8 cellular contexts compared by ENCODE assay signal in the genomic region with DNA sequence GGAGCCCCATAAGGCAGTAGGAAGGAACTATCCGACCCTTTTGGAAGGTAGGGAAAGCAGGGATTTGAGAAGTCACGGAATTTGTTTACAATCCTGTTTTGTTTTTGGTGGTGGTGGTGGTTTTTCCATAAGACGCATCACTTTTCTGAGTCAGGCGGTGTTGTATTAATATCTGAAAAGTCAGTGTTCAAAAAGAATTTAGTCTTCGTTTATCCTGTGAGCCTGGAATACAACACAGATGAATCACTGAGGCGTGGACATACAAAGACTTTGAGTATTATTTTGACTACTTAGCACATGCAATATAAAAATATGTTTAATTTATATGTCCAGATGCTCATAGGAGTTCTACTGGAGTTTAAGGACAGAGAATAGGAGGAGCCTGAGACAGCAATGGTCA. TPM values are rescaled to one million over a fixed set of nuclear protein-coding genes. Genes with fewer than 3 reads are reported as not detected.
DNase-seq lines count a peak whose midpoint lies in the region; ATAC-seq and TF ChIP-seq lines count a peak whose summit lies in the region.

No MANE protein-coding gene starts in this region.

- peak overlapping the region; percentile 85 for H3K4me2 ChIP-seq in BLaER1
- peak overlapping the region; percentile 74 for H3K4me2 ChIP-seq in Karpas-422 (ENCODE audit: low read depth, low read length, poor library complexity, severe bottlenecking)
- peak overlapping the region; percentile 18 for H3K4me2 ChIP-seq in neural cell (ENCODE audit: low read length)

- no peak for TF ChIP-seq RAD21 in neural cell (conservative IDR thresholded peaks at IDR 0.05)

- peaks cover 47% of the 10 kb centered on the region for H3K9me3 ChIP-seq in BLaER1
- peaks cover 10% of the 10 kb centered on the region for H3K9me3 ChIP-seq in Karpas-422 (ENCODE audit: low read length)
- peaks cover 5% of the 10 kb centered on the region for H3K9me3 ChIP-seq in effector memory CD4-positive, alpha-beta T cell (ENCODE audit: control insufficient read depth, low read length)
- H3K9me3 ChIP-seq in neural cell (ENCODE audit: low read length): peaks cover 25% of the 10 kb centered on the region

- H3K27ac ChIP-seq in BLaER1 (peak overlapping the region; percentile 83; the same call in 1 of the 2 replicates), Karpas-422 (ENCODE audit: low read length) (no peak overlapping the region), neural cell (ENCODE audit: low read length) (peak overlapping the region; percentile 80)
- H3K27ac ChIP-seq in effector memory CD4-positive, alpha-beta T cell (ENCODE audit: insufficient read depth, low read length, poor library complexity, severe bottlenecking): no peak overlapping the region

- H3K4me3 ChIP-seq in BLaER1 (peak overlapping the region; percentile 86), Karpas-422 (ENCODE audit: low read length) (peak overlapping the region; percentile 69), neural cell (ENCODE audit: low read length) (peak overlapping the region; percentile 97)
- H3K4me3 ChIP-seq in effector memory CD4-positive, alpha-beta T cell (ENCODE audit: insufficient read depth, low read depth, low read length, poor library complexity, severe bottlenecking): peak overlapping the region; percentile 88

- H4K20me1 ChIP-seq in BLaER1: no peaks in the 10 kb centered on the region
- H4K20me1 ChIP-seq in Karpas-422 (ENCODE audit: insufficient read depth, low read depth, low read length): no peaks in the 10 kb centered on the region
- H4K20me1 ChIP-seq in neural cell (ENCODE audit: insufficient read depth): no peaks in the 10 kb centered on the region

- H3K9me2 ChIP-seq in Karpas-422 (replicated peaks; ENCODE audit: insufficient read depth, low read length) (no peaks in the 10 kb centered on the region), neural cell (ENCODE audit: insufficient read depth, low read length) (no peaks in the 10 kb centered on the region)

- no peaks in the 10 kb centered on the region for H3K27me3 ChIP-seq in BLaER1
- H3K27me3 ChIP-seq in Karpas-422 (ENCODE audit: low read length): no peaks in the 10 kb centered on the region
- no peaks in the 10 kb centered on the region for H3K27me3 ChIP-seq in effector memory CD4-positive, alpha-beta T cell (replicated peaks; ENCODE audit: control insufficient read depth, insufficient read depth, low read length, poor library complexity, severe bottlenecking)
- H3K27me3 ChIP-seq in neural cell (ENCODE audit: insufficient read depth, low read depth, low read length): no peaks in the 10 kb centered on the region

- H3F3A ChIP-seq in neural cell (ENCODE audit: insufficient read depth, low read length, poor library complexity, severe bottlenecking): no peaks in the 10 kb centered on the region

- ATAC-seq in GM21717 (IDR thresholded peaks at IDR 0.05; ENCODE audit: unreplicated experiment): no peak

- H3K4me1 ChIP-seq in BLaER1 (peaks cover 20% of the 10 kb centered on the region), Karpas-422 (ENCODE audit: low read length) (peaks cover 14% of the 10 kb centered on the region)
- H3K4me1 ChIP-seq in effector memory CD4-positive, alpha-beta T cell (ENCODE audit: control insufficient read depth, insufficient read depth, low read length, poor library complexity, severe bottlenecking): peaks cover 5% of the 10 kb centered on the region

- no peak for TF ChIP-seq CTCF in neural cell (IDR thresholded peaks at IDR 0.05; ENCODE audit: poor library complexity, severe bottlenecking)

- H3K9ac ChIP-seq in BLaER1: peak overlapping the region; percentile 88
- 0 out of 2 replicates have a peak overlapping the region, but pooled peaks have one; percentile 68 for H3K9ac ChIP-seq in Karpas-422 (ENCODE audit: low read length)
- H3K9ac ChIP-seq in neural cell (ENCODE audit: low read length): peak overlapping the region; percentile 86

- H3K36me3 ChIP-seq in BLaER1 (peaks cover 46% of the 10 kb centered on the region), Karpas-422 (ENCODE audit: insufficient read depth, low read length) (no peaks in the 10 kb centered on the region; the same call in 1 of the 2 replicates), neural cell (ENCODE audit: insufficient read depth, low read length) (peaks cover 19% of the 10 kb centered on the region)
- peaks cover 22% of the 10 kb centered on the region for H3K36me3 ChIP-seq in effector memory CD4-positive, alpha-beta T cell (ENCODE audit: control insufficient read depth, insufficient read depth, low read length)

- DNase-seq in Karpas-422 (no peak), DMS 273 (lab: John Stamatoyannopoulos, UW; ENCODE audit: unreplicated experiment) (no peak), NCI-H2196 (lab: John Stamatoyannopoulos, UW; ENCODE audit: unreplicated experiment) (no peak), NCI-H69 (lab: John Stamatoyannopoulos, UW) (no peak)
- no peak for DNase-seq in effector memory CD4-positive, alpha-beta T cell

- H3K79me2 ChIP-seq in Karpas-422 (ENCODE audit: low read length) (no peaks in the 10 kb centered on the region), neural cell (replicated peaks; ENCODE audit: insufficient read depth, low read length) (peaks cover 10% of the 10 kb centered on the region)

- no peak for TF ChIP-seq EP300 in neural cell (conservative IDR thresholded peaks at IDR 0.05; ENCODE audit: poor library complexity, severe bottlenecking)

- H2AFZ ChIP-seq in Karpas-422 (ENCODE audit: low read length) (peak overlapping the region; percentile 79), neural cell (ENCODE audit: low read depth, low read length) (peak overlapping the region; percentile 82)

TF ChIP-seq in neural cell, 6 proteins besides CTCF, POLR2A, EP300 and RAD21:
- TF ChIP-seq SMC3 (conservative IDR thresholded peaks at IDR 0.05; ENCODE audit: poor library complexity) (no peak), EZH2 (IDR thresholded peaks at IDR 0.05; ENCODE audit: borderline replicate concordance, insufficient read depth, low read length, poor library complexity, severe bottlenecking) (no peak), MXI1 (conservative IDR thresholded peaks at IDR 0.05; ENCODE audit: poor library complexity, severe bottlenecking) (no peak), POLR2AphosphoS5 (IDR thresholded peaks at IDR 0.05) (no peak), TAF1 (IDR thresholded peaks at IDR 0.05; ENCODE audit: low read depth) (no peak)
- TF ChIP-seq, protein P1, sequence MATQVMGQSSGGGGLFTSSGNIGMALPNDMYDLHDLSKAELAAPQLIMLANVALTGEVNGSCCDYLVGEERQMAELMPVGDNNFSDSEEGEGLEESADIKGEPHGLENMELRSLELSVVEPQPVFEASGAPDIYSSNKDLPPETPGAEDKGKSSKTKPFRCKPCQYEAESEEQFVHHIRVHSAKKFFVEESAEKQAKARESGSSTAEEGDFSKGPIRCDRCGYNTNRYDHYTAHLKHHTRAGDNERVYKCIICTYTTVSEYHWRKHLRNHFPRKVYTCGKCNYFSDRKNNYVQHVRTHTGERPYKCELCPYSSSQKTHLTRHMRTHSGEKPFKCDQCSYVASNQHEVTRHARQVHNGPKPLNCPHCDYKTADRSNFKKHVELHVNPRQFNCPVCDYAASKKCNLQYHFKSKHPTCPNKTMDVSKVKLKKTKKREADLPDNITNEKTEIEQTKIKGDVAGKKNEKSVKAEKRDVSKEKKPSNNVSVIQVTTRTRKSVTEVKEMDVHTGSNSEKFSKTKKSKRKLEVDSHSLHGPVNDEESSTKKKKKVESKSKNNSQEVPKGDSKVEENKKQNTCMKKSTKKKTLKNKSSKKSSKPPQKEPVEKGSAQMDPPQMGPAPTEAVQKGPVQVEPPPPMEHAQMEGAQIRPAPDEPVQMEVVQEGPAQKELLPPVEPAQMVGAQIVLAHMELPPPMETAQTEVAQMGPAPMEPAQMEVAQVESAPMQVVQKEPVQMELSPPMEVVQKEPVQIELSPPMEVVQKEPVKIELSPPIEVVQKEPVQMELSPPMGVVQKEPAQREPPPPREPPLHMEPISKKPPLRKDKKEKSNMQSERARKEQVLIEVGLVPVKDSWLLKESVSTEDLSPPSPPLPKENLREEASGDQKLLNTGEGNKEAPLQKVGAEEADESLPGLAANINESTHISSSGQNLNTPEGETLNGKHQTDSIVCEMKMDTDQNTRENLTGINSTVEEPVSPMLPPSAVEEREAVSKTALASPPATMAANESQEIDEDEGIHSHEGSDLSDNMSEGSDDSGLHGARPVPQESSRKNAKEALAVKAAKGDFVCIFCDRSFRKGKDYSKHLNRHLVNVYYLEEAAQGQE (IDR thresholded peaks at IDR 0.05; ENCODE audit: borderline replicate concordance): no peak
TF ChIP-seq in neural cell: peak in this region for 0.

RNA-seq across cellular contexts. Expression of gene ZNF892, which starts 0.8 kb away (rescaled TPM):
- 1.1 and 3.5 TPM in 2 replicates for total RNA-seq in Karpas-422 (2014; rRNA removed; shearing (Covaris generic); ENCODE audit: low replicate concordance)
- polyA plus RNA-seq in neural cell: 8.0 and 9.3 TPM in 2 replicates
- polyA minus RNA-seq in neural cell: 57.7 and 74.8 TPM in 2 replicates

RNA-seq across cellular contexts. Expression of gene ZNF2, which starts 42.5 kb away (rescaled TPM):
- 3.8 and 7.1 TPM in 2 replicates for total RNA-seq in Karpas-422 (2014; rRNA removed; shearing (Covaris generic); ENCODE audit: low replicate concordance)
- polyA plus RNA-seq in neural cell: 4.1 and 4.3 TPM in 2 replicates
- 9.3 and 11.9 TPM in 2 replicates for polyA minus RNA-seq in neural cell

RNA-seq across cellular contexts. Expression of gene ZNF514, which starts 48.5 kb away (rescaled TPM):
- total RNA-seq in Karpas-422 (2014; rRNA removed; shearing (Covaris generic); ENCODE audit: low replicate concordance): 9.5 and 15.0 TPM in 2 replicates
- polyA plus RNA-seq in neural cell: 32.8 and 39.8 TPM in 2 replicates
- polyA minus RNA-seq in neural cell: 30.9 and 32.2 TPM in 2 replicates

Comparison
In these comparisons a context has a peak if more than half of its experiments do, and no peak if none do; other contexts are left out.
1. H3K27ac ChIP-seq: peak in BLaER1 (single experiment) and neural cell (single experiment); none in Karpas-422 (single experiment) and effector memory CD4-positive, alpha-beta T cell (single experiment).
2. H3K4me2 ChIP-seq: peak in every context shown above with its lines; median percentile 85 in BLaER1; 74 in Karpas-422; 18 in neural cell.
3. Peak in every context shown above with its lines, with median percentiles within 50 percentile points of each other: H3K4me3 ChIP-seq and H3K9ac ChIP-seq.